In genomic region chr2:16617282-16618266, GRCh38 we compare ENCODE assay signal across 8 cellular contexts. TPM values are rescaled to one million over a fixed set of nuclear protein-coding genes. Genes with fewer than 3 reads are reported as not detected.
DNase-seq lines count a peak whose midpoint lies in the region; ATAC-seq and TF ChIP-seq lines count a peak whose summit lies in the region.

No MANE protein-coding gene starts in this region.

- H3K36me3 ChIP-seq in DND-41 (ENCODE audit: insufficient read depth, low read length) (no peaks in the 10 kb centered on the region), NT2/D1 (ENCODE audit: insufficient read depth, insufficient read length, low read length) (no peaks in the 10 kb centered on the region), neutrophil (peaks cover 85% of the 10 kb centered on the region)

- H4K20me1 ChIP-seq in DND-41 (ENCODE audit: insufficient read depth, low read length): no peaks in the 10 kb centered on the region

- H3K4me1 ChIP-seq in DND-41 (ENCODE audit: insufficient read depth, low read length): peaks cover 7% of the 10 kb centered on the region; the same call in 1 of the 2 replicates
- no peaks in the 10 kb centered on the region for H3K4me1 ChIP-seq in NT2/D1 (ENCODE audit: insufficient read depth, insufficient read length)
- H3K4me1 ChIP-seq in neutrophil (ENCODE audit: control insufficient read depth in 1 of 2, insufficient read depth in 1 of 2, low read depth in 1 of 2, low read length in 1 of 2): peaks cover 37 to 47% of the 10 kb centered on the region in 2 experiments

- ATAC-seq in DND-41 (ENCODE audit: insufficient read depth, low read depth): no peak
- peak; percentile 87 for ATAC-seq in esophagus mucosa
- ATAC-seq in HG03039 (IDR thresholded peaks at IDR 0.05; ENCODE audit: unreplicated experiment): no peak
- ATAC-seq in GM21423 (IDR thresholded peaks at IDR 0.05; ENCODE audit: unreplicated experiment): no peak

- H3K79me2 ChIP-seq in DND-41 (ENCODE audit: insufficient read depth, low read length): no peaks in the 10 kb centered on the region

- peak; percentile 42 for TF ChIP-seq CTCF in DND-41 (IDR thresholded peaks at IDR 0.05; ENCODE audit: borderline replicate concordance, extremely low read depth, low read length, poor library complexity, severe bottlenecking)
- peak; percentile 33 for TF ChIP-seq CTCF in neutrophil (IDR thresholded peaks at IDR 0.05)

- peaks cover 4% of the 10 kb centered on the region for H3K27me3 ChIP-seq in DND-41 (ENCODE audit: insufficient read depth, low read length, poor library complexity)
- no peaks in the 10 kb centered on the region for H3K27me3 ChIP-seq in NT2/D1 (ENCODE audit: insufficient read depth, insufficient read length)
- H3K27me3 ChIP-seq in neutrophil: no peaks in the 10 kb centered on the region

- DNase-seq in DND-41 (no peak), NT2/D1 (ENCODE audit: low read depth, low spot score) (peak; percentile 36), NCI-H2171 treated with DMSO at 0.1 percent for 48 hours (lab: John Stamatoyannopoulos, UW) (no peak), germinal center (ENCODE audit: low spot score) (no peak)

- no peak overlapping the region for H2AFZ ChIP-seq in DND-41 (ENCODE audit: low read depth, low read length)

- H3K4me3 ChIP-seq in DND-41 (ENCODE audit: low read depth in 1 of 2, low read length in 2 of 2): no peak overlapping the region
- H3K4me3 ChIP-seq in NT2/D1 (ENCODE audit: insufficient read length, low read depth): no peak overlapping the region
- no peak overlapping the region for H3K4me3 ChIP-seq in neutrophil (ENCODE audit: low read depth in 1 of 2, low read length in 1 of 2)

- no peak overlapping the region for H3K9ac ChIP-seq in DND-41 (ENCODE audit: low read depth, low read length)
- H3K9ac ChIP-seq in NT2/D1 (ENCODE audit: insufficient read length, low read depth): no peak overlapping the region

- H3K4me2 ChIP-seq in DND-41 (ENCODE audit: insufficient read depth, low read length): no peak overlapping the region

- H3K9me3 ChIP-seq in DND-41 (ENCODE audit: insufficient read depth, low read length, severe bottlenecking) (no peaks in the 10 kb centered on the region), NT2/D1 (ENCODE audit: insufficient read depth, low read length) (no peaks in the 10 kb centered on the region), neutrophil (no peaks in the 10 kb centered on the region)

- H3K27ac ChIP-seq in DND-41 (ENCODE audit: low read length) (no peak overlapping the region), neutrophil (peak overlapping the region; percentile 47)

RNA-seq across cellular contexts. Expression of gene CYRIA, which starts 48.1 kb away (rescaled TPM):
- total RNA-seq in esophagus mucosa: 1.3 TPM
